20 cellular contexts compared by ENCODE assay signal in genomic region chr2:138282014-138282413, GRCh38.
DNase-seq lines count a peak whose midpoint lies in the region; ATAC-seq, FAIRE-seq and TF ChIP-seq lines count a peak whose summit lies in the region.
"Had no signal": no experiment of that assay in that cellular context is flagged by ENCODE, and none has a peak within 500 bp of the region (broad histone marks: within the 10 kb centered on the region; RNA-seq: fewer than 3 reads in every experiment).

No MANE protein-coding gene starts in this region.

- BruUV-seq in HepG2 (replicated peaks; lab: Mats Ljungman, UMichigan), result no TSS peak

- no peaks in the 10 kb centered on the region for H3K79me2 ChIP-seq in HepG2 (ENCODE audit: insufficient read depth, low read length)

- intact Hi-C loops in HepG2 (cut with micrococcal nuclease; ENCODE audit: unreplicated experiment), result no loop called here

- H2AK5ac ChIP-seq in neuronal stem cell (ENCODE audit: low read depth, low read length), result no peak overlapping the region

- H2BK15ac ChIP-seq in neuronal stem cell (ENCODE audit: low read length), result no peak overlapping the region

- H3K9me3 ChIP-seq in HepG2 (ENCODE audit: low read length), result 0 out of 2 replicates have a peak, but pooled peaks cover 5% of the 10 kb centered on the region
- H3K9me3 ChIP-seq in neuronal stem cell (replicated peaks in 1 of 2; ENCODE audit: control insufficient read depth in 2 of 2, insufficient read depth in 1 of 2, low read depth in 1 of 2, low read length in 2 of 2), result peaks cover 0 to 2% of the 10 kb centered on the region in 2 donors
- H3K9me3 ChIP-seq: BE2C had no signal

- no peak overlapping the region for H3K4ac ChIP-seq in neuronal stem cell (ENCODE audit: low read length)

- TF ChIP-seq POLR2A in HepG2 (IDR thresholded peaks at IDR 0.05; ENCODE audit: insufficient read depth in 1 of 2, low read depth in 2 of 2, low read length in 2 of 2), result no peak

- no peak overlapping the region for H2BK5ac ChIP-seq in neuronal stem cell (ENCODE audit: low read length)

- H3K9ac ChIP-seq in HepG2 (ENCODE audit: insufficient read depth, low read depth, low read length), result no peak overlapping the region
- no peak overlapping the region for H3K9ac ChIP-seq in neuronal stem cell (ENCODE audit: low read depth, low read length, poor library complexity)

- H3K18ac ChIP-seq in neuronal stem cell (ENCODE audit: low read length), result peak overlapping the region; percentile 21

- peak; percentile 99 for ATAC-seq in HepG2
- no peak for ATAC-seq in omental fat pad (ENCODE audit: low FRiP score)

- H3K14ac ChIP-seq in neuronal stem cell (ENCODE audit: low read length), result no peak overlapping the region

- H3K36me3 ChIP-seq in bronchial epithelial cell (ENCODE audit: control insufficient read depth, insufficient read depth, low read length) (no peaks in the 10 kb centered on the region), HepG2 (replicated peaks in 1 of 2; ENCODE audit: control insufficient read depth in 1 of 2, insufficient read depth in 2 of 2, low read length in 2 of 2) (no peaks in the 10 kb centered on the region), neuronal stem cell (replicated peaks in 1 of 2; ENCODE audit: control insufficient read depth in 2 of 2, insufficient read depth in 2 of 2, low read length in 2 of 2) (no peaks in the 10 kb centered on the region)
- H3K36me3 ChIP-seq: BE2C, HAP-1 had no signal

- no peak overlapping the region for H3K4me3 ChIP-seq in bronchial epithelial cell (ENCODE audit: low read depth, low read length)
- peak overlapping the region in 1 of 3 experiments; percentile 15; a peak in 1 of 6 replicates for H3K4me3 ChIP-seq in HepG2 (replicated peaks in 1 of 3; ENCODE audit: insufficient read depth in 1 of 3, low read depth in 2 of 3, low read length in 3 of 3)
- H3K4me3 ChIP-seq in neuronal stem cell (ENCODE audit: low read length in 2 of 2), result no peak overlapping the region
- H3K4me3 ChIP-seq: HAP-1 had no signal

- H3K23ac ChIP-seq in neuronal stem cell (ENCODE audit: low read depth, low read length, poor library complexity), result no peak overlapping the region

- no peak overlapping the region for H2BK12ac ChIP-seq in neuronal stem cell (ENCODE audit: low read length)

- H4K20me1 ChIP-seq in HepG2 (ENCODE audit: insufficient read depth, low read length), result no peaks in the 10 kb centered on the region

- no peak overlapping the region for H4K8ac ChIP-seq in neuronal stem cell (ENCODE audit: low read depth, low read length)

- H2BK120ac ChIP-seq in neuronal stem cell (ENCODE audit: low read depth, low read length), result no peak overlapping the region

- peak; percentile 36 for FAIRE-seq in bronchial epithelial cell (lab: Jason Lieb, UNC)
- FAIRE-seq in HepG2 (lab: Jason Lieb, UNC), result peak; percentile 60
- FAIRE-seq: A204.1, GM12892, GM18507 had no signal

- WGBS in HepG2 (ENCODE audit: low lambda C conversion rate), result 18% methylated on average over 4 of the region's 4 CpGs
- no CpG with 5 or more reads among the region's 4 CpGs for WGBS in neuronal stem cell (ENCODE audit: extremely low coverage in 2 of 2, insufficient read length in 2 of 2, insufficient replicate concordance in 1 of 2), 2 donors

- H4K91ac ChIP-seq in neuronal stem cell (ENCODE audit: low read depth, low read length, poor library complexity), result no peak overlapping the region

- H3K27me3 ChIP-seq in bronchial epithelial cell (ENCODE audit: control insufficient read depth, insufficient read depth, low read length) (no peaks in the 10 kb centered on the region), HepG2 (ENCODE audit: control insufficient read depth in 1 of 2, insufficient read depth in 2 of 2, low read length in 2 of 2) (no peaks in the 10 kb centered on the region), neuronal stem cell (ENCODE audit: control insufficient read depth in 3 of 3, insufficient read depth in 3 of 3, low read depth in 1 of 3, low read length in 3 of 3) (no peaks in the 10 kb centered on the region)
- H3K27me3 ChIP-seq: BE2C had no signal

- POLR2A ChIA-PET in HepG2 (lab: Yijun Ruan, JAX), result interaction anchor here (0.7 to 1.6 kb wide), 3 partner anchors 9 to 318 kb away, joined by 3 to 6 read pairs (median 4); partner anchors contain the start of gene HNMT

- TF ChIP-seq EP300 in HepG2 (IDR thresholded peaks at IDR 0.05; ENCODE audit: low read depth in 2 of 2, low read length in 2 of 2) (peak in 1 of 2 experiments; percentile 69; a peak in 2 of 4 replicates), HepG2 (CRISPR knock-in tag; IDR thresholded peaks at IDR 0.05; ENCODE audit: borderline replicate concordance) (no peak)

- TF ChIP-seq RAD21 in HepG2 (CRISPR knock-in tag; IDR thresholded peaks at IDR 0.05), result no peak

- H3K4me2 ChIP-seq in HepG2 (ENCODE audit: low read depth, low read length), result peak overlapping the region; percentile 50
- H3K4me2 ChIP-seq in neuronal stem cell (ENCODE audit: insufficient read depth, low read length, poor library complexity, severe bottlenecking), result no peak overlapping the region

- TF ChIP-seq CTCF in bronchial epithelial cell (IDR thresholded peaks at IDR 0.05; ENCODE audit: insufficient read depth, low read length, severe bottlenecking) (no peak), HepG2 (CRISPR knock-in tag; IDR thresholded peaks at IDR 0.05) (no peak), omental fat pad (IDR thresholded peaks at IDR 0.05) (no peak)

- H3K79me1 ChIP-seq in neuronal stem cell (ENCODE audit: low read depth, low read length), result no peaks in the 10 kb centered on the region

- in situ Hi-C loops in HepG2 (cut with HindIII; ENCODE audit: extremely low pct_ligation_motif_present, low pct_unique_long_range_greater_than_20kb), result no loop called here

- no peak overlapping the region for H2AFZ ChIP-seq in HepG2 (ENCODE audit: low read length)
- no peak overlapping the region for H2AFZ ChIP-seq in neuronal stem cell (ENCODE audit: low read length)

- no peak for DNase-seq in bronchial epithelial cell (ENCODE audit: low read depth)
- DNase-seq in HepG2 (ENCODE audit: low spot score), result peak; percentile 80
- DNase-seq in neuronal stem cell (ENCODE audit: low spot score), result no peak
- DNase-seq in omental fat pad (ENCODE audit: low spot score), result no peak
- no peak for DNase-seq in stimulated activated CD4-positive, alpha-beta T cell treated with anti-CD3 and anti-CD28 coated beads, Interleukin-15, amount 100 ng/mL, for 24 hours
- DNase-seq in foreskin melanocyte, result no peak
- no peak for DNase-seq in NK-92 treated with Interleukin-12 subunit alpha and Interleukin-12 subunit beta, amount 100 ng/mL, for 24 hours (lab: John Stamatoyannopoulos, UW)
- DNase-seq: ACHN; BE2C; C1 segment of cervical spinal cord; Caco-2; CD4-positive, CD25-positive, alpha-beta regulatory T cell; CD8-positive, alpha-beta memory T cell; DMS153; DMS79; GDM1 had no signal

- CTCF ChIA-PET in HepG2 (lab: Yijun Ruan, JAX; ENCODE audit: low intra/inter-chr PET ratio, low total read pairs), result no interaction called here

- no peak overlapping the region for H3K27ac ChIP-seq in HepG2 (ENCODE audit: extremely low read length, insufficient read depth, low read length)
- no peak overlapping the region for H3K27ac ChIP-seq in neuronal stem cell (replicated peaks; ENCODE audit: low read length)

- peaks cover 45% of the 10 kb centered on the region for H3K4me1 ChIP-seq in HepG2 (ENCODE audit: insufficient read depth, low read length)
- no peaks in the 10 kb centered on the region for H3K4me1 ChIP-seq in neuronal stem cell (ENCODE audit: control insufficient read depth in 2 of 2, insufficient read depth in 1 of 2, low read depth in 1 of 2, low read length in 2 of 2)
- H3K4me1 ChIP-seq: BE2C had no signal

TF ChIP-seq in HepG2, 621 proteins besides CTCF, POLR2A, EP300 and RAD21 (continues in another document):
- TF ChIP-seq SALL2 (CRISPR knock-in tag; IDR thresholded peaks at IDR 0.05) (no peak), JUN (CRISPR knock-in tag; IDR thresholded peaks at IDR 0.05) (0 out of 2 replicates have a peak, but pooled peaks have one; percentile 27), HOXA3 (CRISPR knock-in tag; IDR thresholded peaks at IDR 0.05) (peak; percentile 60; the same call in 1 of the 2 replicates), ZNF75D (CRISPR knock-in tag; IDR thresholded peaks at IDR 0.05; ENCODE audit: borderline replicate concordance) (no peak), ZNF12 (CRISPR knock-in tag; IDR thresholded peaks at IDR 0.05) (no peak), POGZ (CRISPR knock-in tag; IDR thresholded peaks at IDR 0.05) (peak; percentile 87), RXRA (CRISPR knock-in tag; IDR thresholded peaks at IDR 0.05) (peak; percentile 25; the same call in 1 of the 2 replicates), ZNF704 (CRISPR knock-in tag; IDR thresholded peaks at IDR 0.05; ENCODE audit: borderline replicate concordance) (no peak), NRL (CRISPR knock-in tag; IDR thresholded peaks at IDR 0.05; ENCODE audit: borderline replicate concordance) (no peak), ZMYM4 (CRISPR knock-in tag; IDR thresholded peaks at IDR 0.05) (peak; percentile 77)
- TF ChIP-seq, protein P1, sequence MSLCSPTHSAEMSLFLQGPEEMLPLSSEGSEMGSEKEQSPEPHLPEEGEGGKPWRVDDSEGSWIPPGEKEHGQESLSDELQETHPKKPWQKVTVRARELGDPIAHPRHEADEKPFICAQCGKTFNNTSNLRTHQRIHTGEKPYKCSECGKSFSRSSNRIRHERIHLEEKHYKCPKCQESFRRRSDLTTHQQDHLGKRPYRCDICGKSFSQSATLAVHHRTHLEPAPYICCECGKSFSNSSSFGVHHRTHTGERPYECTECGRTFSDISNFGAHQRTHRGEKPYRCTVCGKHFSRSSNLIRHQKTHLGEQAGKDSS (CRISPR knock-in tag; IDR thresholded peaks at IDR 0.05; ENCODE audit: borderline replicate concordance, low read depth), result no peak
- TF ChIP-seq, protein P2, sequence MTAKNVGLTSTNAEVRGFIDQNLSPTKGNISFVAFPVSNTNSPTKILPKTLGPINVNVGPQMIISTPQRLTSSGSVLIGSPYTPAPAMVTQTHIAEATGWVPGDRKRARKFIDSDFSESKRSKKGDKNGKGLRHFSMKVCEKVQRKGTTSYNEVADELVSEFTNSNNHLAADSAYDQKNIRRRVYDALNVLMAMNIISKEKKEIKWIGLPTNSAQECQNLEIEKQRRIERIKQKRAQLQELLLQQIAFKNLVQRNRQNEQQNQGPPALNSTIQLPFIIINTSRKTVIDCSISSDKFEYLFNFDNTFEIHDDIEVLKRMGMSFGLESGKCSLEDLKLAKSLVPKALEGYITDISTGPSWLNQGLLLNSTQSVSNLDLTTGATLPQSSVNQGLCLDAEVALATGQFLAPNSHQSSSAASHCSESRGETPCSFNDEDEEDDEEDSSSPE (CRISPR knock-in tag; IDR thresholded peaks at IDR 0.05), result no peak
